In the genomic region with DNA sequence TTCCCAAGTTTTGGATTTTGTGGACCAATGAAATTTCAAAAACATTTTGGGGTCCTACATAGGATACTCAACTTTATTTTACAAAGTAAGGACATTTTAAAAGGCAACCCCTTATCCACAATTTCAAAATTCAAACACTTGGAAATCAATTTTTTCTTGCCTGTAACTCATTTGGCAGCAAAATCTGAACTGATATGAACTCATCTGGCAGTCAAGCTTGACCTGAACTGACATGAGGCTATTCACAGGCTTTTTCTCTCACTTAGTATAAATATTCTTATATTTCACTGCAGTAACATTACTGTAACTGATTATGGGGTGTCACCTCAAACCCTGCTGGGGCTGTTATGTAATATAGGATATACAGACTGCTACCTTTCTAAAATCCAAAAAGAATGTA, we compare ENCODE assay signal across 31 cellular contexts.
DNase-seq lines count a peak whose midpoint lies in the region; ATAC-seq, FAIRE-seq and TF ChIP-seq lines count a peak whose summit lies in the region.
"Had no signal": no experiment of that assay in that cellular context is flagged by ENCODE, and none has a peak within 500 bp of the region (broad histone marks: within the 10 kb centered on the region; RNA-seq: fewer than 3 reads in every experiment).

No MANE protein-coding gene starts in this region.

- TF ChIP-seq POLR2A in HepG2 (IDR thresholded peaks at IDR 0.05; ENCODE audit: insufficient read depth in 1 of 2, low read depth in 2 of 2, low read length in 2 of 2), result no peak

- intact Hi-C loops in HepG2 (cut with micrococcal nuclease; ENCODE audit: unreplicated experiment), result no loop called here

- no peak for TF ChIP-seq EP300 in HepG2 (IDR thresholded peaks at IDR 0.05; ENCODE audit: low read depth in 2 of 2, low read length in 2 of 2)
- no peak for TF ChIP-seq EP300 in HepG2 (CRISPR knock-in tag; IDR thresholded peaks at IDR 0.05; ENCODE audit: borderline replicate concordance)

- no peaks in the 10 kb centered on the region for H4K20me1 ChIP-seq in HepG2 (ENCODE audit: insufficient read depth, low read length)
- H4K20me1 ChIP-seq: BLaER1; BLaER1 treated with 17β-estradiol and CSF1 and Interleukin-3, amounts not matched to agents 10 nM and 100 nM had no signal

- H3K4me3 ChIP-seq in liver (ENCODE audit: low read depth in 1 of 3, low read length in 3 of 3) (no peak overlapping the region), HepG2 (replicated peaks in 1 of 3; ENCODE audit: insufficient read depth in 1 of 3, low read depth in 2 of 3, low read length in 3 of 3) (no peak overlapping the region)
- H3K4me3 ChIP-seq: A549; BLaER1; BLaER1 treated with 17β-estradiol and CSF1 and Interleukin-3, amounts not matched to agents 10 nM and 100 nM had no signal

- CTCF ChIA-PET in HepG2 (lab: Yijun Ruan, JAX; ENCODE audit: low intra/inter-chr PET ratio, low total read pairs), result no interaction called here

- DNase-seq in HepG2 (ENCODE audit: low spot score) (no peak), left lobe of liver (ENCODE audit: low spot score) (no peak)
- DNase-seq: 8988T; ACHN; AML-193; BE2C; C1 segment of cervical spinal cord; Caco-2; Calu3; CD4-positive, alpha-beta memory T cell; CD4-positive, alpha-beta T cell; CD4-positive, CD25-positive, alpha-beta regulatory T cell; CD8-positive, alpha-beta memory T cell; CD8-positive, alpha-beta T cell; COR-L47; DMS 273 treated with DMSO at 0.1 percent for 48 hours; DMS153; DMS53; DMS79; DMS79 treated with DMSO at 0.1 percent for 48 hours; DND-41; EL had no signal

- H3K27ac ChIP-seq in liver (ENCODE audit: low read depth in 1 of 2, low read length in 2 of 2) (no peak overlapping the region), HepG2 (ENCODE audit: extremely low read length, insufficient read depth, low read length) (no peak overlapping the region)
- H3K27ac ChIP-seq: 22Rv1; A549; BLaER1; BLaER1 treated with 17β-estradiol and CSF1 and Interleukin-3, amounts not matched to agents 10 nM and 100 nM; C4-2B had no signal

- H3K9me3 ChIP-seq in liver (ENCODE audit: control insufficient read depth in 4 of 4, low read length in 3 of 4) (no peaks in the 10 kb centered on the region), HepG2 (ENCODE audit: low read length) (no peaks in the 10 kb centered on the region)
- H3K9me3 ChIP-seq: A549; BE2C; BLaER1; BLaER1 treated with 17β-estradiol and CSF1 and Interleukin-3, amounts not matched to agents 10 nM and 100 nM; Caco-2 had no signal

- H3K9ac ChIP-seq in liver (ENCODE audit: low read depth in 1 of 2, low read length in 2 of 2), result no peak overlapping the region
- H3K9ac ChIP-seq in HepG2 (ENCODE audit: insufficient read depth, low read depth, low read length), result no peak overlapping the region
- H3K9ac ChIP-seq: BLaER1; BLaER1 treated with 17β-estradiol and CSF1 and Interleukin-3, amounts not matched to agents 10 nM and 100 nM had no signal

- H3K36me3 ChIP-seq in liver (ENCODE audit: control insufficient read depth in 4 of 4, insufficient read depth in 3 of 4, low read depth in 1 of 4, low read length in 3 of 4), result no peaks in the 10 kb centered on the region
- H3K36me3 ChIP-seq in HepG2 (replicated peaks in 1 of 2; ENCODE audit: control insufficient read depth in 1 of 2, insufficient read depth in 2 of 2, low read length in 2 of 2), result no peaks in the 10 kb centered on the region
- H3K36me3 ChIP-seq: BLaER1; BLaER1 treated with 17β-estradiol and CSF1 and Interleukin-3, amounts not matched to agents 10 nM and 100 nM had no signal

- no peak overlapping the region for H3K4me2 ChIP-seq in HepG2 (ENCODE audit: low read depth, low read length)
- H3K4me2 ChIP-seq: A549; BLaER1; BLaER1 treated with 17β-estradiol and CSF1 and Interleukin-3, amounts not matched to agents 10 nM and 100 nM had no signal

- H3K4me1 ChIP-seq in liver (ENCODE audit: control insufficient read depth in 4 of 4, insufficient read depth in 4 of 4, low read length in 3 of 4) (no peaks in the 10 kb centered on the region), HepG2 (ENCODE audit: insufficient read depth, low read length) (no peaks in the 10 kb centered on the region)
- H3K4me1 ChIP-seq: A549; BE2C; BLaER1; BLaER1 treated with 17β-estradiol and CSF1 and Interleukin-3, amounts not matched to agents 10 nM and 100 nM; Caco-2 had no signal

- no peaks in the 10 kb centered on the region for H3K27me3 ChIP-seq in liver (ENCODE audit: control insufficient read depth in 4 of 4, insufficient read depth in 4 of 4, low read length in 3 of 4)
- no peaks in the 10 kb centered on the region for H3K27me3 ChIP-seq in HepG2 (ENCODE audit: control insufficient read depth in 1 of 2, insufficient read depth in 2 of 2, low read length in 2 of 2)
- H3K27me3 ChIP-seq: BE2C; BLaER1; BLaER1 treated with 17β-estradiol and CSF1 and Interleukin-3, amounts not matched to agents 10 nM and 100 nM had no signal

- FAIRE-seq in HepG2 (lab: Jason Lieb, UNC), result no peak
- FAIRE-seq: A204.1, D721Med had no signal

- in situ Hi-C loops in HepG2 (cut with HindIII; ENCODE audit: extremely low pct_ligation_motif_present, low pct_unique_long_range_greater_than_20kb), result no loop called here

- ATAC-seq in HepG2, result no peak
- peak; percentile 55 for ATAC-seq in left lobe of liver
- ATAC-seq in HG02884 (IDR thresholded peaks at IDR 0.05; ENCODE audit: unreplicated experiment), result no peak
- ATAC-seq: A549; CD8-positive, alpha-beta T cell had no signal

- POLR2A ChIA-PET in HepG2 (lab: Yijun Ruan, JAX), result no interaction called here

- no peak overlapping the region for H2AFZ ChIP-seq in HepG2 (ENCODE audit: low read length)

- no peaks in the 10 kb centered on the region for H3K79me2 ChIP-seq in HepG2 (ENCODE audit: insufficient read depth, low read length)

- BruUV-seq in HepG2 (replicated peaks; lab: Mats Ljungman, UMichigan), result no TSS peak

- TF ChIP-seq CTCF in liver (IDR thresholded peaks at IDR 0.05; ENCODE audit: low read depth, low read length, missing input control), result no peak
- TF ChIP-seq CTCF in HepG2 (CRISPR knock-in tag; IDR thresholded peaks at IDR 0.05), result no peak

- TF ChIP-seq RAD21 in liver (IDR thresholded peaks at IDR 0.05), result no peak
- TF ChIP-seq RAD21 in HepG2 (CRISPR knock-in tag; IDR thresholded peaks at IDR 0.05), result no peak

TF ChIP-seq in liver, 16 proteins besides CTCF, POLR2A, EP300 and RAD21:
- TF ChIP-seq, protein P1, sequence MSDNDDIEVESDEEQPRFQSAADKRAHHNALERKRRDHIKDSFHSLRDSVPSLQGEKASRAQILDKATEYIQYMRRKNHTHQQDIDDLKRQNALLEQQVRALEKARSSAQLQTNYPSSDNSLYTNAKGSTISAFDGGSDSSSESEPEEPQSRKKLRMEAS (IDR thresholded peaks at IDR 0.05), result no peak
- TF ChIP-seq RXRA (IDR thresholded peaks at IDR 0.05), result peak; percentile 29 to 52

TF ChIP-seq in HepG2, 621 proteins besides CTCF, POLR2A, EP300 and RAD21 (continues in another document):
- TF ChIP-seq FLYWCH1 (CRISPR knock-in tag; IDR thresholded peaks at IDR 0.05) (no peak), FOXO4 (CRISPR knock-in tag; conservative IDR thresholded peaks at IDR 0.05) (no peak), ZNF317 (CRISPR knock-in tag; IDR thresholded peaks at IDR 0.05) (no peak), TOE1 (CRISPR knock-in tag; IDR thresholded peaks at IDR 0.05) (no peak), HMGA1 (CRISPR knock-in tag; conservative IDR thresholded peaks at IDR 0.05) (no peak), YEATS4 (CRISPR knock-in tag; IDR thresholded peaks at IDR 0.05; ENCODE audit: borderline replicate concordance) (no peak), ZNF615 (CRISPR knock-in tag; IDR thresholded peaks at IDR 0.05; ENCODE audit: borderline replicate concordance) (no peak), MAFF (IDR thresholded peaks at IDR 0.05; ENCODE audit: low read depth, low read length) (no peak)
- TF ChIP-seq, protein P2, sequence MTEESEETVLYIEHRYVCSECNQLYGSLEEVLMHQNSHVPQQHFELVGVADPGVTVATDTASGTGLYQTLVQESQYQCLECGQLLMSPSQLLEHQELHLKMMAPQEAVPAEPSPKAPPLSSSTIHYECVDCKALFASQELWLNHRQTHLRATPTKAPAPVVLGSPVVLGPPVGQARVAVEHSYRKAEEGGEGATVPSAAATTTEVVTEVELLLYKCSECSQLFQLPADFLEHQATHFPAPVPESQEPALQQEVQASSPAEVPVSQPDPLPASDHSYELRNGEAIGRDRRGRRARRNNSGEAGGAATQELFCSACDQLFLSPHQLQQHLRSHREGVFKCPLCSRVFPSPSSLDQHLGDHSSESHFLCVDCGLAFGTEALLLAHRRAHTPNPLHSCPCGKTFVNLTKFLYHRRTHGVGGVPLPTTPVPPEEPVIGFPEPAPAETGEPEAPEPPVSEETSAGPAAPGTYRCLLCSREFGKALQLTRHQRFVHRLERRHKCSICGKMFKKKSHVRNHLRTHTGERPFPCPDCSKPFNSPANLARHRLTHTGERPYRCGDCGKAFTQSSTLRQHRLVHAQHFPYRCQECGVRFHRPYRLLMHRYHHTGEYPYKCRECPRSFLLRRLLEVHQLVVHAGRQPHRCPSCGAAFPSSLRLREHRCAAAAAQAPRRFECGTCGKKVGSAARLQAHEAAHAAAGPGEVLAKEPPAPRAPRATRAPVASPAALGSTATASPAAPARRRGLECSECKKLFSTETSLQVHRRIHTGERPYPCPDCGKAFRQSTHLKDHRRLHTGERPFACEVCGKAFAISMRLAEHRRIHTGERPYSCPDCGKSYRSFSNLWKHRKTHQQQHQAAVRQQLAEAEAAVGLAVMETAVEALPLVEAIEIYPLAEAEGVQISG (CRISPR knock-in tag; IDR thresholded peaks at IDR 0.05), result no peak
